Comparison of ENCODE assay signal across 13 cellular contexts in genomic region chr4:142696334-142697122, GRCh38.
A peak's percentile ranks its signal among the peaks of the same experiment; 100 is the strongest.
DNase-seq lines count a peak whose midpoint lies in the region; ATAC-seq and TF ChIP-seq lines count a peak whose summit lies in the region.
"Had no signal": no experiment of that assay in that cellular context is flagged by ENCODE, and none has a peak within 500 bp of the region (broad histone marks: within the 10 kb centered on the region; RNA-seq: fewer than 3 reads in every experiment).

No MANE protein-coding gene starts in this region.

- no peak overlapping the region for H3K9ac ChIP-seq in mesenchymal stem cell (ENCODE audit: low read length)

- TF ChIP-seq CTCF in heart left ventricle (IDR thresholded peaks at IDR 0.05) (no peak), thyroid gland (IDR thresholded peaks at IDR 0.05) (no peak), brain microvascular endothelial cell (IDR thresholded peaks at IDR 0.05; ENCODE audit: low read depth, low read length, missing control alignments) (no peak)

- H3K27ac ChIP-seq in heart left ventricle (peak overlapping the region in 6 of 12 donors; percentile 5 to 59 (median 40)), right cardiac atrium (ENCODE audit: low read length) (no peak overlapping the region), thyroid gland (no peak overlapping the region), mesenchymal stem cell (ENCODE audit: low read length, poor library complexity, severe bottlenecking) (no peak overlapping the region), brain microvascular endothelial cell (no peak overlapping the region)
- peak overlapping the region; percentile 59 for H3K27ac ChIP-seq in effector memory CD4-positive, alpha-beta T cell (ENCODE audit: insufficient read depth, low read length, poor library complexity, severe bottlenecking)
- H3K27ac ChIP-seq: breast epithelium, RWPE1 had no signal

- no peaks in the 10 kb centered on the region for H3K27me3 Mint-ChIP-seq in T-helper 2 cell treated with Interferon-gamma antibody and Interleukin-4, amounts not matched to agents 5 μg/mL and 100 μg/mL, for 36 hours (ENCODE audit: low read depth)
- H3K27me3 Mint-ChIP-seq: naive B cell had no signal

- in situ Hi-C loops in brain microvascular endothelial cell (cut with HindIII; ENCODE audit: low pct_ligation_motif_present, low sequenced_read_pairs) = no loop called here

- H2BK12ac ChIP-seq in mesenchymal stem cell (ENCODE audit: low read length in 2 of 2) = no peak overlapping the region

- H2BK120ac ChIP-seq in mesenchymal stem cell (ENCODE audit: low read depth, low read length) = no peak overlapping the region

- H3K4me3 ChIP-seq in heart left ventricle = no peak overlapping the region
- no peak overlapping the region for H3K4me3 ChIP-seq in right cardiac atrium (ENCODE audit: low read length)
- peak overlapping the region; percentile 18 for H3K4me3 ChIP-seq in effector memory CD4-positive, alpha-beta T cell (ENCODE audit: insufficient read depth, low read depth, low read length, poor library complexity, severe bottlenecking)
- no peak overlapping the region for H3K4me3 ChIP-seq in thyroid gland (replicated peaks in 1 of 3)
- H3K4me3 ChIP-seq in mesenchymal stem cell (ENCODE audit: insufficient read depth in 1 of 2, low read depth in 1 of 2, low read length in 2 of 2) = no peak overlapping the region
- no peak overlapping the region for H3K4me3 ChIP-seq in brain microvascular endothelial cell (ENCODE audit: low read depth, low read length)
- H3K4me3 ChIP-seq: breast epithelium had no signal

- H3K27ac Mint-ChIP-seq in T-helper 2 cell treated with Interferon-gamma antibody and Interleukin-4, amounts not matched to agents 5 μg/mL and 100 μg/mL, for 36 hours = peak overlapping the region; percentile 97
- H3K27ac Mint-ChIP-seq: CD14-positive monocyte, naive B cell had no signal

- H4K91ac ChIP-seq in mesenchymal stem cell (ENCODE audit: low read length) = no peak overlapping the region

- peak overlapping the region in 1 of 2 experiments; percentile 35 for H3K14ac ChIP-seq in mesenchymal stem cell (ENCODE audit: low read length in 2 of 2)

- DNase-seq in heart left ventricle (peak in 1 of 5 donors; percentile 35), right cardiac atrium (no peak), thyroid gland (peak; percentile 32 to 36), mesenchymal stem cell (no peak), brain microvascular endothelial cell (no peak)
- DNase-seq in T-helper 2 cell treated with Interferon-gamma antibody and Interleukin-4, amounts not matched to agents 5 μg/mL and 100 μg/mL, for 36 hours (ENCODE audit: low spot score) = peak; percentile 23
- no peak for DNase-seq in effector memory CD4-positive, alpha-beta T cell
- DNase-seq: naive B cell, NCI-H1105 treated with DMSO at 0.1 percent for 48 hours had no signal

- peaks cover 26% of the 10 kb centered on the region for H3K36me3 Mint-ChIP-seq in T-helper 2 cell treated with Interferon-gamma antibody and Interleukin-4, amounts not matched to agents 5 μg/mL and 100 μg/mL, for 36 hours (ENCODE audit: low read depth)
- H3K36me3 Mint-ChIP-seq: CD14-positive monocyte, naive B cell had no signal

- no peak overlapping the region for H2BK15ac ChIP-seq in mesenchymal stem cell (ENCODE audit: low read depth, poor library complexity, severe bottlenecking)

- no peak overlapping the region for H2AK5ac ChIP-seq in mesenchymal stem cell (ENCODE audit: low read length, severe bottlenecking)

- 38 to 50% (median 41%) methylated on average over 3 of the region's 3 CpGs for WGBS in heart left ventricle, 4 donors
- 42% methylated on average over 3 of the region's 3 CpGs for WGBS in right cardiac atrium
- WGBS in thyroid gland, 2 donors = 36 to 40% methylated on average over 3 of the region's 3 CpGs
- 95% methylated on average over 2 of the region's 3 CpGs for WGBS in mesenchymal stem cell

- peak; percentile 71 to 81 (median 78) for ATAC-seq in heart left ventricle
- ATAC-seq in right cardiac atrium = no peak
- no peak for ATAC-seq in HG02970 (IDR thresholded peaks at IDR 0.05; ENCODE audit: low FRiP score, unreplicated experiment)

- H3K4ac ChIP-seq in mesenchymal stem cell (ENCODE audit: low read depth in 1 of 2, low read length in 2 of 2) = no peak overlapping the region

- H4K8ac ChIP-seq in mesenchymal stem cell (ENCODE audit: low read length) = no peak overlapping the region

- peaks cover 66% of the 10 kb centered on the region for H3K4me1 Mint-ChIP-seq in T-helper 2 cell treated with Interferon-gamma antibody and Interleukin-4, amounts not matched to agents 5 μg/mL and 100 μg/mL, for 36 hours (ENCODE audit: low read depth)
- H3K4me1 Mint-ChIP-seq: naive B cell had no signal

- no peak overlapping the region for H3K4me2 ChIP-seq in mesenchymal stem cell (ENCODE audit: low read length, poor library complexity, severe bottlenecking)

- no peak overlapping the region for H2BK5ac ChIP-seq in mesenchymal stem cell (ENCODE audit: low read depth, low read length, poor library complexity, severe bottlenecking)

- H3K27me3 ChIP-seq in heart left ventricle = no peaks in the 10 kb centered on the region
- H3K27me3 ChIP-seq in right cardiac atrium (ENCODE audit: control insufficient read depth, insufficient read depth) = no peaks in the 10 kb centered on the region
- H3K27me3 ChIP-seq in effector memory CD4-positive, alpha-beta T cell (replicated peaks; ENCODE audit: control insufficient read depth, insufficient read depth, low read length, poor library complexity, severe bottlenecking) = no peaks in the 10 kb centered on the region
- H3K27me3 ChIP-seq in thyroid gland = no peaks in the 10 kb centered on the region
- H3K27me3 ChIP-seq in mesenchymal stem cell (ENCODE audit: control insufficient read depth in 1 of 2, insufficient read depth in 1 of 2, low read length in 2 of 2) = no peaks in the 10 kb centered on the region
- H3K27me3 ChIP-seq in brain microvascular endothelial cell (replicated peaks) = no peaks in the 10 kb centered on the region
- H3K27me3 ChIP-seq: breast epithelium had no signal

- H2AFZ ChIP-seq in mesenchymal stem cell (ENCODE audit: low read depth, low read length) = no peak overlapping the region

- no peak for TF ChIP-seq POLR2A in heart left ventricle (IDR thresholded peaks at IDR 0.05)
- TF ChIP-seq POLR2A in thyroid gland (IDR thresholded peaks at IDR 0.05) = no peak

- peaks cover 0 to 39% (median 5%) of the 10 kb centered on the region in 12 donors for H3K4me1 ChIP-seq in heart left ventricle
- H3K4me1 ChIP-seq in right cardiac atrium (ENCODE audit: control insufficient read depth, insufficient read depth, low read length) = peaks cover 2% of the 10 kb centered on the region
- peaks cover 47% of the 10 kb centered on the region for H3K4me1 ChIP-seq in effector memory CD4-positive, alpha-beta T cell (ENCODE audit: control insufficient read depth, insufficient read depth, low read length, poor library complexity, severe bottlenecking)
- H3K4me1 ChIP-seq in thyroid gland = peaks cover 0 to 8% of the 10 kb centered on the region in 2 donors
- H3K4me1 ChIP-seq in mesenchymal stem cell (ENCODE audit: control insufficient read depth, insufficient read depth, low read depth, low read length) = no peaks in the 10 kb centered on the region
- H3K4me1 ChIP-seq: breast epithelium had no signal

- no peaks in the 10 kb centered on the region for H3K36me3 ChIP-seq in heart left ventricle
- no peaks in the 10 kb centered on the region for H3K36me3 ChIP-seq in effector memory CD4-positive, alpha-beta T cell (ENCODE audit: control insufficient read depth, insufficient read depth, low read length)
- H3K36me3 ChIP-seq in thyroid gland = no peaks in the 10 kb centered on the region
- no peaks in the 10 kb centered on the region for H3K36me3 ChIP-seq in mesenchymal stem cell (ENCODE audit: control insufficient read depth in 1 of 2, insufficient read depth in 2 of 2, low read depth in 1 of 2, low read length in 2 of 2)
- no peaks in the 10 kb centered on the region for H3K36me3 ChIP-seq in brain microvascular endothelial cell (replicated peaks)
- H3K36me3 ChIP-seq: breast epithelium had no signal

- H3K79me1 ChIP-seq in mesenchymal stem cell (replicated peaks; ENCODE audit: low read length, poor library complexity, severe bottlenecking) = no peaks in the 10 kb centered on the region

- no peak overlapping the region for H3K18ac ChIP-seq in mesenchymal stem cell (ENCODE audit: low read depth in 1 of 2, low read length in 2 of 2)

- peaks cover 10% of the 10 kb centered on the region for H3K9me3 Mint-ChIP-seq in T-helper 2 cell treated with Interferon-gamma antibody and Interleukin-4, amounts not matched to agents 5 μg/mL and 100 μg/mL, for 36 hours
- H3K9me3 Mint-ChIP-seq: naive B cell had no signal

- H3K9me3 ChIP-seq in heart left ventricle (no peaks in the 10 kb centered on the region), right cardiac atrium (ENCODE audit: control insufficient read depth, low read length) (no peaks in the 10 kb centered on the region), thyroid gland (no peaks in the 10 kb centered on the region), mesenchymal stem cell (ENCODE audit: control insufficient read depth, low read length) (no peaks in the 10 kb centered on the region)
- H3K9me3 ChIP-seq in effector memory CD4-positive, alpha-beta T cell (ENCODE audit: control insufficient read depth, low read length) = no peaks in the 10 kb centered on the region
- H3K9me3 ChIP-seq: breast epithelium had no signal

- H3K23ac ChIP-seq in mesenchymal stem cell (ENCODE audit: low read length in 2 of 2) = no peak overlapping the region

- H3K4me3 Mint-ChIP-seq in T-helper 2 cell treated with Interferon-gamma antibody and Interleukin-4, amounts not matched to agents 5 μg/mL and 100 μg/mL, for 36 hours = peak overlapping the region; percentile 79
- H3K4me3 Mint-ChIP-seq: CD14-positive monocyte, naive B cell had no signal

- intact Hi-C loops in heart left ventricle (cut with DNase I) = no loop called here
- intact Hi-C loops in right cardiac atrium (cut with DNase I) = no loop called here
- intact Hi-C loops in thyroid gland (cut with DNase I) = no loop called here

Comparison
In these comparisons a context has a peak if more than half of its experiments do, and no peak if none do; other contexts are left out.
1. ATAC-seq: peak in heart left ventricle (4 of 4); none in right cardiac atrium (0 of 2) and HG02970 (single experiment).
2. DNase-seq: peak in T-helper 2 cell treated with Interferon-gamma antibody and Interleukin-4, amounts not matched to agents 5 μg/mL and 100 μg/mL, for 36 hours (single experiment) and thyroid gland (2 of 2); none in right cardiac atrium (0 of 3), effector memory CD4-positive, alpha-beta T cell (0 of 3), mesenchymal stem cell (single experiment) and brain microvascular endothelial cell (single experiment).